In genomic region chr2:196314780-196315179, GRCh38 we compare ENCODE assay signal across 1 cellular context.
TF ChIP-seq lines count a peak whose summit lies in the region.

No MANE protein-coding gene starts in this region.

TF ChIP-seq in HCT116, 20 proteins besides CTCF, POLR2A, EP300 and RAD21 (continued from another document):
- TF ChIP-seq ZBTB33 (IDR thresholded peaks at IDR 0.05; ENCODE audit: extremely low read depth, insufficient replicate concordance, low read length) (no peak), REST (IDR thresholded peaks at IDR 0.05; ENCODE audit: low read depth) (no peak), EGR1 (IDR thresholded peaks at IDR 0.05; ENCODE audit: low read depth) (no peak), ZNF274 (IDR thresholded peaks at IDR 0.05; ENCODE audit: low read depth, low read length) (no peak), YY1 (IDR thresholded peaks at IDR 0.05; ENCODE audit: extremely low read depth, insufficient replicate concordance, low read depth, low read length) (no peak), ELF1 (IDR thresholded peaks at IDR 0.05; ENCODE audit: borderline replicate concordance, low read depth) (no peak), ATF3 (IDR thresholded peaks at IDR 0.05) (no peak), TCF7L2 (IDR thresholded peaks at IDR 0.05; ENCODE audit: borderline replicate concordance, extremely low read depth, insufficient read depth, insufficient read length) (no peak), JUND (IDR thresholded peaks at IDR 0.05) (no peak), EZH2 (IDR thresholded peaks at IDR 0.05) (no peak), CEBPB (IDR thresholded peaks at IDR 0.05; ENCODE audit: low read depth) (no peak), CBX3 (IDR thresholded peaks at IDR 0.05; ENCODE audit: low read depth) (no peak)
- TF ChIP-seq, protein P1, sequence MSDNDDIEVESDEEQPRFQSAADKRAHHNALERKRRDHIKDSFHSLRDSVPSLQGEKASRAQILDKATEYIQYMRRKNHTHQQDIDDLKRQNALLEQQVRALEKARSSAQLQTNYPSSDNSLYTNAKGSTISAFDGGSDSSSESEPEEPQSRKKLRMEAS (IDR thresholded peaks at IDR 0.05), result no peak
